ENCODE assay signal across 20 cellular contexts in the genomic region with DNA sequence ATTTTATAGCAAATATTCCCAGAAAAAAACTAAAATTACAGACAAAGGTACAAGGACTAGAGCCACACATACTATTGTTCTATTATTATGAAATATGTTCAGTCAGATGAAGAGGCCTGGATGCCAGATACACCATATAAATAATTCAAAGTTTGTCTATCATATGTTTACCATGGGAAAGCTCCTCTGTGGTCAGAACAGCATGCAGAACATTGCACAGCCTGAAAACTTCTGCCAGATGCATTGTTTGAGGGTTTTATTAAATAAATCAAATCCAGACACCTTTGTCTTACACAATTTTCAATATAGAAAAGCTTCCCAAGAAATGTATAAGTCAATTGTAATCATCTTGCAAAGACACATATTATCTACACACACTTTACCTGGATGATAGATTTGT. TPM values are rescaled to one million over a fixed set of nuclear protein-coding genes. Genes with fewer than 3 reads are reported as not detected.
DNase-seq lines count a peak whose midpoint lies in the region; ATAC-seq and TF ChIP-seq lines count a peak whose summit lies in the region.
"Had no signal": no experiment of that assay in that cellular context is flagged by ENCODE, and none has a peak within 500 bp of the region (broad histone marks: within the 10 kb centered on the region; RNA-seq: fewer than 3 reads in every experiment).

No MANE protein-coding gene starts in this region.

- DNase-seq in SK-N-SH (no peak), fibroblast of gingiva (ENCODE audit: low read depth) (peak; percentile 82), fibroblast of the aortic adventitia (ENCODE audit: low read depth) (peak; percentile 67), HuH-7.5 (ENCODE audit: low spot score) (no peak), right cardiac atrium (no peak)
- no peak for DNase-seq in activated naive CD4-positive, alpha-beta T cell treated with anti-CD3 and anti-CD28 coated beads, Interleukin-2, amount 10 ng/mL, durations not matched to agents 7 days and 5 days
- DNase-seq: CD4-positive, alpha-beta memory T cell; DMS153; DMS79; GDM1; HFFc6; IMR-90 had no signal

- H3K27ac Mint-ChIP-seq in activated naive CD4-positive, alpha-beta T cell treated with anti-CD3 and anti-CD28 coated beads, Interleukin-2, amount 10 ng/mL, durations not matched to agents 7 days and 5 days, result no peak overlapping the region
- H3K27ac Mint-ChIP-seq: CD14-positive monocyte; CD4-positive, alpha-beta memory T cell; GM23338; HFFc6 had no signal

- POLR2A ChIA-PET in SK-N-SH (lab: Yijun Ruan, JAX), result no interaction called here

- H3K9me3 ChIP-seq in SK-N-SH, result no peaks in the 10 kb centered on the region
- H3K9me3 ChIP-seq in right cardiac atrium (ENCODE audit: control insufficient read depth, low read length), result no peaks in the 10 kb centered on the region
- H3K9me3 ChIP-seq: A549, BLaER1 had no signal

- TF ChIP-seq EP300 in SK-N-SH (IDR thresholded peaks at IDR 0.05; ENCODE audit: borderline replicate concordance in 1 of 2, low read depth in 1 of 2, low read length in 1 of 2), result no peak

- H3K79me2 ChIP-seq in SK-N-SH (ENCODE audit: insufficient read depth), result no peaks in the 10 kb centered on the region

- H3K36me3 ChIP-seq in SK-N-SH (replicated peaks in 1 of 2; ENCODE audit: control insufficient read depth in 1 of 2, insufficient read depth in 2 of 2, low read length in 1 of 2), result no peaks in the 10 kb centered on the region
- H3K36me3 ChIP-seq: BLaER1 had no signal

- no peaks in the 10 kb centered on the region for H3K4me1 Mint-ChIP-seq in activated naive CD4-positive, alpha-beta T cell treated with anti-CD3 and anti-CD28 coated beads, Interleukin-2, amount 10 ng/mL, durations not matched to agents 7 days and 5 days
- H3K4me1 Mint-ChIP-seq: CD14-positive monocyte; CD4-positive, alpha-beta memory T cell had no signal

- no peaks in the 10 kb centered on the region for H3K9me3 Mint-ChIP-seq in activated naive CD4-positive, alpha-beta T cell treated with anti-CD3 and anti-CD28 coated beads, Interleukin-2, amount 10 ng/mL, durations not matched to agents 7 days and 5 days
- H3K9me3 Mint-ChIP-seq: GM23338, HFFc6 had no signal

- H3K9ac ChIP-seq in SK-N-SH, result no peak overlapping the region
- H3K9ac ChIP-seq: BLaER1 had no signal

- ATAC-seq in SK-N-SH treated with all-trans-retinoic acid at 6 μM for 48 hours, result no peak
- no peak for ATAC-seq in right cardiac atrium
- ATAC-seq: A549, GM23338, HCT116 had no signal

- intact Hi-C loops in right cardiac atrium (cut with DNase I), result no loop called here

- H3K4me3 ChIP-seq in SK-N-SH (ENCODE audit: low read depth in 2 of 2, low read length in 1 of 2), result no peak overlapping the region
- H3K4me3 ChIP-seq in fibroblast of the aortic adventitia (ENCODE audit: low read depth, low read length), result no peak overlapping the region
- H3K4me3 ChIP-seq in right cardiac atrium (ENCODE audit: low read length), result no peak overlapping the region
- H3K4me3 ChIP-seq: A549, BLaER1, GM23338 had no signal

- H3K27me3 ChIP-seq in SK-N-SH (ENCODE audit: insufficient read depth) (no peaks in the 10 kb centered on the region; the same call in 1 of the 2 replicates), right cardiac atrium (ENCODE audit: control insufficient read depth, insufficient read depth) (no peaks in the 10 kb centered on the region)
- H3K27me3 ChIP-seq: BLaER1 had no signal

- no peaks in the 10 kb centered on the region for H3K36me3 Mint-ChIP-seq in activated naive CD4-positive, alpha-beta T cell treated with anti-CD3 and anti-CD28 coated beads, Interleukin-2, amount 10 ng/mL, durations not matched to agents 7 days and 5 days
- H3K36me3 Mint-ChIP-seq: CD14-positive monocyte; CD4-positive, alpha-beta memory T cell had no signal

- no peaks in the 10 kb centered on the region for H3F3A ChIP-seq in SK-N-SH (replicated peaks; ENCODE audit: insufficient read depth)

- no peaks in the 10 kb centered on the region; a peak in 1 of 4 replicates for H3K4me1 ChIP-seq in SK-N-SH (ENCODE audit: control insufficient read depth in 1 of 2, insufficient read depth in 2 of 2, low read depth in 1 of 2, low read length in 1 of 2)
- no peaks in the 10 kb centered on the region for H3K4me1 ChIP-seq in right cardiac atrium (ENCODE audit: control insufficient read depth, insufficient read depth, low read length)
- H3K4me1 ChIP-seq: BLaER1 had no signal

- H4K20me1 ChIP-seq in SK-N-SH (ENCODE audit: insufficient read depth), result no peaks in the 10 kb centered on the region
- H4K20me1 ChIP-seq: BLaER1 had no signal

- CTCF ChIA-PET in SK-N-SH (lab: Yijun Ruan, JAX), result no interaction called here
- CTCF ChIA-PET in activated naive CD4-positive, alpha-beta T cell treated with anti-CD3 and anti-CD28 coated beads, Interleukin-2, amount 10 ng/mL, durations not matched to agents 7 days and 5 days (lab: Charles Lee), result no interaction called here

- H2AFZ ChIP-seq in SK-N-SH (ENCODE audit: low read depth), result no peak overlapping the region
- H2AFZ ChIP-seq: GM23338 had no signal

- no peaks in the 10 kb centered on the region for H3K9me2 ChIP-seq in SK-N-SH

- no peaks in the 10 kb centered on the region for H3K27me3 Mint-ChIP-seq in activated naive CD4-positive, alpha-beta T cell treated with anti-CD3 and anti-CD28 coated beads, Interleukin-2, amount 10 ng/mL, durations not matched to agents 7 days and 5 days
- H3K27me3 Mint-ChIP-seq: CD4-positive, alpha-beta memory T cell had no signal

- H3K4me2 ChIP-seq in SK-N-SH, result no peak overlapping the region
- H3K4me2 ChIP-seq: A549, BLaER1, GM23338 had no signal

- TF ChIP-seq CTCF in SK-N-SH (IDR thresholded peaks at IDR 0.05) (no peak), fibroblast of the aortic adventitia (IDR thresholded peaks at IDR 0.05; ENCODE audit: insufficient read depth, low read length) (no peak)

- H3K27ac ChIP-seq in SK-N-SH (ENCODE audit: low read depth in 2 of 2, low read length in 1 of 2), result no peak overlapping the region
- no peak overlapping the region for H3K27ac ChIP-seq in right cardiac atrium (ENCODE audit: low read length)
- H3K27ac ChIP-seq: 22Rv1, A549, BLaER1, HL-60 had no signal

- no peak overlapping the region for H3K4me3 Mint-ChIP-seq in activated naive CD4-positive, alpha-beta T cell treated with anti-CD3 and anti-CD28 coated beads, Interleukin-2, amount 10 ng/mL, durations not matched to agents 7 days and 5 days
- H3K4me3 Mint-ChIP-seq: CD14-positive monocyte; CD4-positive, alpha-beta memory T cell; GM23338; HFFc6 had no signal

- no peak for TF ChIP-seq RAD21 in SK-N-SH (IDR thresholded peaks at IDR 0.05; ENCODE audit: low read length)

TF ChIP-seq in SK-N-SH, 30 proteins besides CTCF, POLR2A, EP300 and RAD21:
- TF ChIP-seq YY1 (IDR thresholded peaks at IDR 0.05; ENCODE audit: low read depth) (no peak), TCF12 (IDR thresholded peaks at IDR 0.05) (peak; percentile 7; the same call in 1 of the 2 replicates)

TF ChIP-seq in SK-N-SH treated with all-trans-retinoic acid at 6 μM for 48 hours, 23 proteins besides CTCF, POLR2A, EP300 and RAD21:
- TF ChIP-seq, protein P1, sequence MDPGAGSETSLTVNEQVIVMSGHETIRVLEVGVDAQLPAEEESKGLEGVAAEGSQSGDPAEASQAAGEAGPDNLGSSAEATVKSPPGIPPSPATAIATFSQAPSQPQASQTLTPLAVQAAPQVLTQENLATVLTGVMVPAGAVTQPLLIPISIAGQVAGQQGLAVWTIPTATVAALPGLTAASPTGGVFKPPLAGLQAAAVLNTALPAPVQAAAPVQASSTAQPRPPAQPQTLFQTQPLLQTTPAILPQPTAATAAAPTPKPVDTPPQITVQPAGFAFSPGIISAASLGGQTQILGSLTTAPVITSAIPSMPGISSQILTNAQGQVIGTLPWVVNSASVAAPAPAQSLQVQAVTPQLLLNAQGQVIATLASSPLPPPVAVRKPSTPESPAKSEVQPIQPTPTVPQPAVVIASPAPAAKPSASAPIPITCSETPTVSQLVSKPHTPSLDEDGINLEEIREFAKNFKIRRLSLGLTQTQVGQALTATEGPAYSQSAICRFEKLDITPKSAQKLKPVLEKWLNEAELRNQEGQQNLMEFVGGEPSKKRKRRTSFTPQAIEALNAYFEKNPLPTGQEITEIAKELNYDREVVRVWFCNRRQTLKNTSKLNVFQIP (CRISPR knock-in tag; IDR thresholded peaks at IDR 0.05; ENCODE audit: borderline replicate concordance, low read depth), result no peak

RNA-seq across cellular contexts. Expression of a gene that starts 35.0 kb away (rescaled TPM):
- polyA plus RNA-seq in SK-N-SH (2012; rRNA removed), result 0.07 and 0.19 TPM in 2 replicates
- polyA plus RNA-seq in SK-N-SH (2012; cell fraction: cytosol; rRNA removed), result 0.14 and 0.18 TPM in 2 replicates
- 0.20 and 0.42 TPM in 2 replicates for polyA plus RNA-seq in SK-N-SH (2012; cell fraction: nucleus; rRNA removed)
- 29.0 and 29.5 TPM in 2 replicates for total RNA-seq in fibroblast of the aortic adventitia (ENCODE audit: low replicate concordance)
- total RNA-seq in right cardiac atrium, result 10 to 100 TPM; 11.1 to 25.2 (median 19.4) TPM
- polyA plus RNA-seq in right cardiac atrium, result 19.9 TPM
- total RNA-seq: CD4-positive, alpha-beta memory T cell; HFFc6; IMR-90 had no signal
- polyA plus RNA-seq: CD14-positive monocyte; CD4-positive, alpha-beta memory T cell had no signal

Comparison
In these comparisons a context has a peak if more than half of its experiments do, and no peak if none do; other contexts are left out.
1. DNase-seq: peak in fibroblast of gingiva (single experiment) and fibroblast of the aortic adventitia (single experiment); none in SK-N-SH (single experiment), HuH-7.5 (single experiment), right cardiac atrium (0 of 3) and activated naive CD4-positive, alpha-beta T cell treated with anti-CD3 and anti-CD28 coated beads, Interleukin-2, amount 10 ng/mL, durations not matched to agents 7 days and 5 days (single experiment).